Comparison of ENCODE assay signal across 17 cellular contexts in genomic region chr1:178075323-178075722, GRCh38. TPM values are rescaled to one million over a fixed set of nuclear protein-coding genes. Genes with fewer than 3 reads are reported as not detected.
"Had no signal": no experiment of that assay in that cellular context is flagged by ENCODE, and none has a peak within 500 bp of the region (broad histone marks: within the 10 kb centered on the region; RNA-seq: fewer than 3 reads in every experiment).

No MANE protein-coding gene starts in this region.

- H3K9me3 ChIP-seq: body of pancreas, gastrocnemius medialis, heart left ventricle, left lung, sigmoid colon had no signal

- H3K27me3 ChIP-seq: body of pancreas, gastrocnemius medialis, heart left ventricle, left lung, sigmoid colon, spleen had no signal

- H3K4me1 ChIP-seq: body of pancreas, gastrocnemius medialis, heart left ventricle, left lung, sigmoid colon, spleen had no signal

- H3K36me3 ChIP-seq: gastrocnemius medialis, heart left ventricle, left lung, sigmoid colon, spleen had no signal

- H3K4me3 ChIP-seq: body of pancreas, gastrocnemius medialis, heart left ventricle, left lung, sigmoid colon, spleen had no signal

- DNase-seq: activated CD4-positive, alpha-beta memory T cell treated with anti-CD3 and anti-CD28 coated beads for 36 hours; activated CD4-positive, alpha-beta T cell treated with anti-CD3 and anti-CD28 coated beads for 4 hours; activated naive CD8-positive, alpha-beta T cell treated with anti-CD3 and anti-CD28 coated beads, Interleukin-2, amount 10 ng/mL, durations not matched to agents 7 days and 5 days; activated T-cell treated with anti-CD3 and anti-CD28 coated beads for 4 hours; body of pancreas; central memory CD4-positive, alpha-beta T cell; cortex of kidney; erythroblast; gastrocnemius medialis; heart left ventricle; left lung; nephron progenitor cell; nucleus accumbens; sigmoid colon; spleen; stimulated activated naive B cell treated with anti-CD40 and anti-IgM and Interleukin-4, amounts not matched to agents 10 μg/mL and 1 μg/mL and 100 μg/mL, for 72 hours had no signal

- H3K27ac ChIP-seq: body of pancreas, gastrocnemius medialis, heart left ventricle, left lung, sigmoid colon, spleen had no signal

RNA-seq across cellular contexts. Expression of gene RASAL2, which starts 18.6 kb away (rescaled TPM):
- total RNA-seq: activated CD4-positive, alpha-beta memory T cell treated with anti-CD3 and anti-CD28 coated beads for 36 hours; activated T-helper 1 cell treated with anti-CD3 and anti-CD28 coated beads, Interleukin-12 subunit alpha, Interleukin-12 subunit beta, Interleukin-2, Interleukin-4 antibody, amounts not matched to agents 30 ng/mL and 10 ng/mL and 1 ng/mL, durations not matched to agents 14 hours and 24 hours and 36 hours had no signal
